ENCODE assay signal across 10 cellular contexts in genomic region chr2:175111200-175111657, GRCh38. TPM values are rescaled to one million over a fixed set of nuclear protein-coding genes. Genes with fewer than 3 reads are reported as not detected.
DNase-seq lines count a peak whose midpoint lies in the region; ATAC-seq, FAIRE-seq and TF ChIP-seq lines count a peak whose summit lies in the region.
"Had no signal": no experiment of that assay in that cellular context is flagged by ENCODE, and none has a peak within 500 bp of the region (broad histone marks: within the 10 kb centered on the region; RNA-seq: fewer than 3 reads in every experiment).

No MANE protein-coding gene starts in this region.

- no peaks in the 10 kb centered on the region for H3K27me3 ChIP-seq in astrocyte (ENCODE audit: insufficient read depth, low read length)
- no peaks in the 10 kb centered on the region for H3K27me3 ChIP-seq in thyroid gland
- H3K27me3 ChIP-seq: BLaER1 treated with 17β-estradiol and CSF1 and Interleukin-3, amounts not matched to agents 10 nM and 100 nM had no signal

- POLR2A ChIA-PET in HEK293 (lab: Yijun Ruan, JAX), result no interaction called here

- H3K4me2 ChIP-seq in astrocyte (ENCODE audit: low read length), result no peak overlapping the region
- H3K4me2 ChIP-seq: BLaER1 treated with 17β-estradiol and CSF1 and Interleukin-3, amounts not matched to agents 10 nM and 100 nM had no signal

- H3K36me3 Mint-ChIP-seq in astrocyte (ENCODE audit: low read depth, unreplicated experiment), result peaks cover 14% of the 10 kb centered on the region
- H3K36me3 Mint-ChIP-seq in immature natural killer cell, result peaks cover 14 to 38% (median 16%) of the 10 kb centered on the region in 3 donors

- H3K27ac ChIP-seq in HEK293 (ENCODE audit: extremely low read depth, low read depth, low read length) (no peak overlapping the region), astrocyte (ENCODE audit: low read depth, low read length) (no peak overlapping the region), thyroid gland (no peak overlapping the region)
- H3K27ac ChIP-seq: BLaER1 treated with 17β-estradiol and CSF1 and Interleukin-3, amounts not matched to agents 10 nM and 100 nM had no signal

- CTCF ChIA-PET in HEK293 (lab: Yijun Ruan, JAX), result interaction anchor here (0.6 to 3.0 kb wide), 13 partner anchors 9 to 339 kb away, joined by 3 to 11 read pairs (median 4); no protein-coding TSS in a partner anchor

- no peak for TF ChIP-seq CTCF in HEK293 (tag by site-specific recombination; IDR thresholded peaks at IDR 0.05)
- TF ChIP-seq CTCF in astrocyte (IDR thresholded peaks at IDR 0.05; ENCODE audit: insufficient read depth, low read depth, low read length), result peak; percentile 69
- TF ChIP-seq CTCF in thyroid gland (IDR thresholded peaks at IDR 0.05), result peak in 5 of 6 experiments; percentile 46 to 74 (median 60)

- H4K20me1 ChIP-seq in astrocyte (ENCODE audit: insufficient read depth, low read length), result peaks cover 14% of the 10 kb centered on the region

- no peak overlapping the region for H3K9ac ChIP-seq in astrocyte (ENCODE audit: low read length)
- H3K9ac ChIP-seq: BLaER1 treated with 17β-estradiol and CSF1 and Interleukin-3, amounts not matched to agents 10 nM and 100 nM had no signal

- H3K27ac Mint-ChIP-seq in astrocyte (ENCODE audit: unreplicated experiment), result no peak overlapping the region
- H3K27ac Mint-ChIP-seq in immature natural killer cell, result peak overlapping the region in 4 of 6 donors; percentile 17 to 70 (median 49)
- H3K27ac Mint-ChIP-seq: stimulated activated naive CD8-positive, alpha-beta T cell treated with anti-CD3 and anti-CD28 coated beads, Interleukin-15, Interleukin-2, amounts not matched to agents 100 ng/mL and 50 ng/mL, for 24 hours had no signal

- WGBS in thyroid gland, 2 donors, result 88 to 91% methylated on average over 3 of the region's 3 CpGs

- no peaks in the 10 kb centered on the region for H3K9me3 ChIP-seq in HEK293 (ENCODE audit: control insufficient read depth, insufficient read depth, low read depth, low read length)
- H3K9me3 ChIP-seq in astrocyte (ENCODE audit: insufficient read depth, low read depth, low read length), result no peaks in the 10 kb centered on the region
- H3K9me3 ChIP-seq in thyroid gland, result no peaks in the 10 kb centered on the region

- H3K27me3 Mint-ChIP-seq in astrocyte (ENCODE audit: low read depth, unreplicated experiment) (no peaks in the 10 kb centered on the region), immature natural killer cell (ENCODE audit: low read depth in 3 of 3) (no peaks in the 10 kb centered on the region)
- H3K27me3 Mint-ChIP-seq: stimulated activated naive CD8-positive, alpha-beta T cell treated with anti-CD3 and anti-CD28 coated beads, Interleukin-15, Interleukin-2, amounts not matched to agents 100 ng/mL and 50 ng/mL, for 24 hours had no signal

- H2AFZ ChIP-seq in astrocyte (ENCODE audit: low read depth, low read length), result no peak overlapping the region

- H3K79me2 ChIP-seq in astrocyte (ENCODE audit: insufficient read depth, low read length), result no peaks in the 10 kb centered on the region

- H3K4me3 Mint-ChIP-seq in astrocyte (ENCODE audit: unreplicated experiment) (no peak overlapping the region), immature natural killer cell (no peak overlapping the region)
- H3K4me3 Mint-ChIP-seq: stimulated activated naive CD8-positive, alpha-beta T cell treated with anti-CD3 and anti-CD28 coated beads, Interleukin-15, Interleukin-2, amounts not matched to agents 100 ng/mL and 50 ng/mL, for 24 hours had no signal

- H3K4me1 ChIP-seq in HEK293 (ENCODE audit: control insufficient read depth, insufficient read depth, low read length) (no peaks in the 10 kb centered on the region), astrocyte (ENCODE audit: insufficient read depth, low read length) (no peaks in the 10 kb centered on the region), thyroid gland (no peaks in the 10 kb centered on the region)
- H3K4me1 ChIP-seq: BLaER1 treated with 17β-estradiol and CSF1 and Interleukin-3, amounts not matched to agents 10 nM and 100 nM had no signal

- ATAC-seq in HG03139 (IDR thresholded peaks at IDR 0.05; ENCODE audit: unreplicated experiment), result no peak

- H3K9me3 Mint-ChIP-seq in astrocyte (ENCODE audit: unreplicated experiment) (peaks cover 4% of the 10 kb centered on the region), immature natural killer cell (no peaks in the 10 kb centered on the region)
- H3K9me3 Mint-ChIP-seq: stimulated activated naive CD8-positive, alpha-beta T cell treated with anti-CD3 and anti-CD28 coated beads, Interleukin-15, Interleukin-2, amounts not matched to agents 100 ng/mL and 50 ng/mL, for 24 hours had no signal

- H3K4me1 Mint-ChIP-seq in astrocyte (ENCODE audit: low read depth, unreplicated experiment) (peaks cover 2% of the 10 kb centered on the region), immature natural killer cell (peaks cover 0 to 6% of the 10 kb centered on the region in 2 donors)

- peak; percentile 66 for FAIRE-seq in astrocyte (lab: Jason Lieb, UNC)

- H3K4me3 ChIP-seq in HEK293 (ENCODE audit: low read depth, low read length) (no peak overlapping the region), astrocyte (ENCODE audit: insufficient read depth, low read depth, low read length) (no peak overlapping the region), thyroid gland (replicated peaks in 1 of 3) (no peak overlapping the region)
- H3K4me3 ChIP-seq: BLaER1 treated with 17β-estradiol and CSF1 and Interleukin-3, amounts not matched to agents 10 nM and 100 nM had no signal

- peaks cover 15 to 78% of the 10 kb centered on the region in 2 experiments for H3K36me3 ChIP-seq in HEK293 (ENCODE audit: control insufficient read depth in 2 of 2, insufficient read depth in 1 of 2, low read length in 2 of 2)
- H3K36me3 ChIP-seq in astrocyte (ENCODE audit: insufficient read depth, low read length), result peaks cover 29% of the 10 kb centered on the region
- H3K36me3 ChIP-seq in thyroid gland, result peaks cover 12 to 14% of the 10 kb centered on the region in 2 donors

- TF ChIP-seq POLR2A in thyroid gland (IDR thresholded peaks at IDR 0.05), result no peak

- intact Hi-C loops in thyroid gland (cut with DNase I), result no loop called here

- DNase-seq in DMS79 treated with DMSO at 0.1 percent for 48 hours (lab: John Stamatoyannopoulos, UW) (peak; percentile 23), DMS79 (lab: John Stamatoyannopoulos, UW) (no peak), NCI-H2171 treated with DMSO at 0.1 percent for 48 hours (lab: John Stamatoyannopoulos, UW) (peak; percentile 49), astrocyte (ENCODE audit: low read depth) (peak; percentile 17), immature natural killer cell (peak; percentile 25 to 49 (median 34)), thyroid gland (no peak)

TF ChIP-seq in HEK293, 187 proteins besides CTCF, POLR2A, EP300 and RAD21:
- no peak for TF ChIP-seq ZNF777 (tag by site-specific recombination; IDR thresholded peaks at IDR 0.05; ENCODE audit: borderline replicate concordance)
- TF ChIP-seq ZNF658 (tag by site-specific recombination; IDR thresholded peaks at IDR 0.05), result no peak
- no peak for TF ChIP-seq ZNF629 (tag by site-specific recombination; IDR thresholded peaks at IDR 0.05)
- TF ChIP-seq SCRT2 (tag by site-specific recombination; IDR thresholded peaks at IDR 0.05), result peak; percentile 81
- TF ChIP-seq ZBTB21 (tag by site-specific recombination; IDR thresholded peaks at IDR 0.05), result no peak
- TF ChIP-seq ZNF654 (tag by site-specific recombination; IDR thresholded peaks at IDR 0.05; ENCODE audit: low read depth), result peak; percentile 35
- no peak for TF ChIP-seq ZNF707 (tag by site-specific recombination; IDR thresholded peaks at IDR 0.05)
- TF ChIP-seq ZBTB7A (tag by site-specific recombination; IDR thresholded peaks at IDR 0.05; ENCODE audit: low read depth), result no peak
- TF ChIP-seq ZNF843 (tag by site-specific recombination; IDR thresholded peaks at IDR 0.05), result no peak
- TF ChIP-seq YY2 (tag by site-specific recombination; IDR thresholded peaks at IDR 0.05), result no peak
- no peak for TF ChIP-seq ZNF585B (tag by site-specific recombination; IDR thresholded peaks at IDR 0.05)
- 0 out of 2 replicates have a peak, but pooled peaks have one; percentile 41 for TF ChIP-seq SCRT1 (tag by site-specific recombination; IDR thresholded peaks at IDR 0.05; ENCODE audit: borderline replicate concordance)

RNA-seq across cellular contexts. Expression of gene ATF2, which starts 56.8 kb away (rescaled TPM):
- 54.7 and 55.8 TPM in 2 replicates for total RNA-seq in astrocyte
- 10 to 100 TPM; 21.2 to 42.7 (median 35.5) TPM for polyA plus RNA-seq in immature natural killer cell
- 100 to 1,000 TPM in 1 of 4 donors, 10 to 100 TPM in 3; 64.8 to 120 (median 88.0) TPM for total RNA-seq in thyroid gland

Comparison
In these comparisons a context has a peak if more than half of its experiments do, and no peak if none do; other contexts are left out.
1. DNase-seq: peak in DMS79 treated with DMSO at 0.1 percent for 48 hours (single experiment), NCI-H2171 treated with DMSO at 0.1 percent for 48 hours (single experiment), astrocyte (single experiment) and immature natural killer cell (3 of 3); none in DMS79 (single experiment) and thyroid gland (0 of 2).